Comparison of ENCODE assay signal across 1 cellular context in the genomic region with DNA sequence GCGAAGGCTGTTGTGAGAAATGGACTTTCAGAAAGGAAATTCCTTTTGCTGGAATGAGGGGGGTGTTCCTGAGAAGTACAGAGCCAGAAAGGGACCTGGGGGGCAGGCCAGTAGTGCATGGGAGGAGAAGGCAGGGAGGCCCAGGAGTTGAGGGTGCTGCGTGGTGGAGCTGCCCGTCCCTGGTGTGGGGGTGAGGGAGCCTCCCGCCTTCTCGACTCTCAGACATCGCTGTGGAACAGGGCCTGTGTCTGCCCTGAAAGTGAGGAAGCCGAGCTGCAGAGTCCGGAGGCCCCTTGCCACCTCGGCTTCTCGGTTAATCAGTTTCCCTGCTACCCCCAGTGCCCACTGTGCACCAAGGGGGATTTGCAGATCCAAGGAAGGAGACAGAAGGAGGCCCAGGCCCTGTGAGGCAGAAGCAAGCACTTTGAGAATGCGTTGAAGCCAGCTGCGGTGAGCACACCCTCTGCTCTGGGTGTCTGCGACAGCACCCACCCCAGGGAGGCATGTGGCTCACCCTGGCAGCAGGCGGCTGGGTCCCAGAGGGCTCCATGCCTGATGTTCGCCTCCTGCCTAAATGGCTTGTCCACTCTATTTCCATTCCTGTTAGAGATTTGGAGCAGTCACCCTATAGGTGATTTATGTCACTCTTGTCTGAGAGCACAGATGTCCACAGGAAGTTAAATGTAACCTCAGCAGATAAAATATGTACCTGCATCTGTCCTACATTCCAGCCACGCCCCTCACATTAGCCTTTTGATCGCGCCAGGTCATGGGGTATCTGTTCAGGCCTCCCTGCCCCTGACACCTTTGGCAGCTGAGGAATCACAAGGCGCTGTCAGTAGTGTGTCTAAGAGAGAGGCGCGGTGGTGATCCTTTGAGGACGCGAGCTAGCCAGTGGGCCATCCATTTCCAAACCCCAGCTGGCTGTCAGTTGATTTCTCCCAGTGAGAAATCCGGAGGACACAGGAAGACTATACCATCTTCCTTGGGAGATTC.
TF ChIP-seq lines count a peak whose summit lies in the region.

No MANE protein-coding gene starts in this region.

TF ChIP-seq in K562, 482 proteins besides CTCF, POLR2A, EP300 and RAD21 (continued from another document and continues in another):
- TF ChIP-seq, protein P1, sequence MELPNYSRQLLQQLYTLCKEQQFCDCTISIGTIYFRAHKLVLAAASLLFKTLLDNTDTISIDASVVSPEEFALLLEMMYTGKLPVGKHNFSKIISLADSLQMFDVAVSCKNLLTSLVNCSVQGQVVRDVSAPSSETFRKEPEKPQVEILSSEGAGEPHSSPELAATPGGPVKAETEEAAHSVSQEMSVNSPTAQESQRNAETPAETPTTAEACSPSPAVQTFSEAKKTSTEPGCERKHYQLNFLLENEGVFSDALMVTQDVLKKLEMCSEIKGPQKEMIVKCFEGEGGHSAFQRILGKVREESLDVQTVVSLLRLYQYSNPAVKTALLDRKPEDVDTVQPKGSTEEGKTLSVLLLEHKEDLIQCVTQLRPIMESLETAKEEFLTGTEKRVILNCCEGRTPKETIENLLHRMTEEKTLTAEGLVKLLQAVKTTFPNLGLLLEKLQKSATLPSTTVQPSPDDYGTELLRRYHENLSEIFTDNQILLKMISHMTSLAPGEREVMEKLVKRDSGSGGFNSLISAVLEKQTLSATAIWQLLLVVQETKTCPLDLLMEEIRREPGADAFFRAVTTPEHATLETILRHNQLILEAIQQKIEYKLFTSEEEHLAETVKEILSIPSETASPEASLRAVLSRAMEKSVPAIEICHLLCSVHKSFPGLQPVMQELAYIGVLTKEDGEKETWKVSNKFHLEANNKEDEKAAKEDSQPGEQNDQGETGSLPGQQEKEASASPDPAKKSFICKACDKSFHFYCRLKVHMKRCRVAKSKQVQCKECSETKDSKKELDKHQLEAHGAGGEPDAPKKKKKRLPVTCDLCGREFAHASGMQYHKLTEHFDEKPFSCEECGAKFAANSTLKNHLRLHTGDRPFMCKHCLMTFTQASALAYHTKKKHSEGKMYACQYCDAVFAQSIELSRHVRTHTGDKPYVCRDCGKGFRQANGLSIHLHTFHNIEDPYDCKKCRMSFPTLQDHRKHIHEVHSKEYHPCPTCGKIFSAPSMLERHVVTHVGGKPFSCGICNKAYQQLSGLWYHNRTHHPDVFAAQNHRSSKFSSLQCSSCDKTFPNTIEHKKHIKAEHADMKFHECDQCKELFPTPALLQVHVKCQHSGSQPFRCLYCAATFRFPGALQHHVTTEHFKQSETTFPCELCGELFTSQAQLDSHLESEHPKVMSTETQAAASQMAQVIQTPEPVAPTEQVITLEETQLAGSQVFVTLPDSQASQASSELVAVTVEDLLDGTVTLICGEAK (IDR thresholded peaks at IDR 0.05), result peak; percentile 12; the same call in 1 of the 2 replicates
- TF ChIP-seq, protein P1 (CRISPR knock-in tag; IDR thresholded peaks at IDR 0.05), result no peak
- TF ChIP-seq ZNF133 (CRISPR knock-in tag; IDR thresholded peaks at IDR 0.05) (no peak), CREB1 (IDR thresholded peaks at IDR 0.05) (peak; percentile 22; the same call in 1 of the 2 replicates), CREB1 (CRISPR knock-in tag; IDR thresholded peaks at IDR 0.05) (no peak), RBBP5 (IDR thresholded peaks at IDR 0.05; ENCODE audit: borderline replicate concordance, insufficient read depth, low read length, poor library complexity, severe bottlenecking) (peak; percentile 52), CEBPG (CRISPR knock-in tag; IDR thresholded peaks at IDR 0.05) (no peak), CEBPG (tag; conservative IDR thresholded peaks at IDR 0.05 in 1 of 2, IDR thresholded peaks at IDR 0.05 in 1 of 2) (no peak), RBM34 (IDR thresholded peaks at IDR 0.05; ENCODE audit: borderline replicate concordance, insufficient read depth, low read length) (no peak), ZNF253 (CRISPR knock-in tag; conservative IDR thresholded peaks at IDR 0.05) (no peak), IFI16 (CRISPR knock-in tag; IDR thresholded peaks at IDR 0.05) (no peak), ZBTB17 (CRISPR knock-in tag; IDR thresholded peaks at IDR 0.05) (no peak), CBFB (CRISPR knock-in tag; IDR thresholded peaks at IDR 0.05) (peak; percentile 73; the same call in 1 of the 2 replicates), NFATC3 (IDR thresholded peaks at IDR 0.05) (no peak), CHD2 (IDR thresholded peaks at IDR 0.05; ENCODE audit: low read depth, low read length) (no peak), HCFC1 (IDR thresholded peaks at IDR 0.05; ENCODE audit: low read depth, low read length) (no peak), GATAD2B (IDR thresholded peaks at IDR 0.05; ENCODE audit: borderline replicate concordance) (no peak), PHF21A (IDR thresholded peaks at IDR 0.05; ENCODE audit: borderline replicate concordance, low read depth) (no peak), YBX1 (IDR thresholded peaks at IDR 0.05) (no peak), ATF1 (CRISPR knock-in tag; IDR thresholded peaks at IDR 0.05) (no peak), ATF1 (tag; IDR thresholded peaks at IDR 0.05) (no peak), POLR2G (IDR thresholded peaks at IDR 0.05; ENCODE audit: low read depth, low read length) (peak; percentile 52)
- TF ChIP-seq, protein P2, sequence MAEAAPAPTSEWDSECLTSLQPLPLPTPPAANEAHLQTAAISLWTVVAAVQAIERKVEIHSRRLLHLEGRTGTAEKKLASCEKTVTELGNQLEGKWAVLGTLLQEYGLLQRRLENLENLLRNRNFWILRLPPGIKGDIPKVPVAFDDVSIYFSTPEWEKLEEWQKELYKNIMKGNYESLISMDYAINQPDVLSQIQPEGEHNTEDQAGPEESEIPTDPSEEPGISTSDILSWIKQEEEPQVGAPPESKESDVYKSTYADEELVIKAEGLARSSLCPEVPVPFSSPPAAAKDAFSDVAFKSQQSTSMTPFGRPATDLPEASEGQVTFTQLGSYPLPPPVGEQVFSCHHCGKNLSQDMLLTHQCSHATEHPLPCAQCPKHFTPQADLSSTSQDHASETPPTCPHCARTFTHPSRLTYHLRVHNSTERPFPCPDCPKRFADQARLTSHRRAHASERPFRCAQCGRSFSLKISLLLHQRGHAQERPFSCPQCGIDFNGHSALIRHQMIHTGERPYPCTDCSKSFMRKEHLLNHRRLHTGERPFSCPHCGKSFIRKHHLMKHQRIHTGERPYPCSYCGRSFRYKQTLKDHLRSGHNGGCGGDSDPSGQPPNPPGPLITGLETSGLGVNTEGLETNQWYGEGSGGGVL (CRISPR knock-in tag; IDR thresholded peaks at IDR 0.05), result no peak
- TF ChIP-seq, protein P3, sequence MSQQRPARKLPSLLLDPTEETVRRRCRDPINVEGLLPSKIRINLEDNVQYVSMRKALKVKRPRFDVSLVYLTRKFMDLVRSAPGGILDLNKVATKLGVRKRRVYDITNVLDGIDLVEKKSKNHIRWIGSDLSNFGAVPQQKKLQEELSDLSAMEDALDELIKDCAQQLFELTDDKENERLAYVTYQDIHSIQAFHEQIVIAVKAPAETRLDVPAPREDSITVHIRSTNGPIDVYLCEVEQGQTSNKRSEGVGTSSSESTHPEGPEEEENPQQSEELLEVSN (IDR thresholded peaks at IDR 0.05; ENCODE audit: borderline replicate concordance in 1 of 2, extremely low read depth in 1 of 2, insufficient read depth in 1 of 2, insufficient read length in 1 of 2, low read depth in 1 of 2, low read length in 1 of 2, poor library complexity in 1 of 2, severe bottlenecking in 1 of 2), result peak in 1 of 2 experiments; percentile 5
- TF ChIP-seq, protein P4, sequence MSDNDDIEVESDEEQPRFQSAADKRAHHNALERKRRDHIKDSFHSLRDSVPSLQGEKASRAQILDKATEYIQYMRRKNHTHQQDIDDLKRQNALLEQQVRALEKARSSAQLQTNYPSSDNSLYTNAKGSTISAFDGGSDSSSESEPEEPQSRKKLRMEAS (CRISPR knock-in tag; IDR thresholded peaks at IDR 0.05), result no peak
- TF ChIP-seq, protein P5, sequence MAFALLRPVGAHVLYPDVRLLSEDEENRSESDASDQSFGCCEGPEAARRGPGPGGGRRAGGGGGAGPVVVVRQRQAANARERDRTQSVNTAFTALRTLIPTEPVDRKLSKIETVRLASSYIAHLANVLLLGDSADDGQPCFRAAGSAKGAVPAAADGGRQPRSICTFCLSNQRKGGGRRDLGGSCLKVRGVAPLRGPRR (CRISPR knock-in tag; IDR thresholded peaks at IDR 0.05), result no peak
- TF ChIP-seq, protein P6, sequence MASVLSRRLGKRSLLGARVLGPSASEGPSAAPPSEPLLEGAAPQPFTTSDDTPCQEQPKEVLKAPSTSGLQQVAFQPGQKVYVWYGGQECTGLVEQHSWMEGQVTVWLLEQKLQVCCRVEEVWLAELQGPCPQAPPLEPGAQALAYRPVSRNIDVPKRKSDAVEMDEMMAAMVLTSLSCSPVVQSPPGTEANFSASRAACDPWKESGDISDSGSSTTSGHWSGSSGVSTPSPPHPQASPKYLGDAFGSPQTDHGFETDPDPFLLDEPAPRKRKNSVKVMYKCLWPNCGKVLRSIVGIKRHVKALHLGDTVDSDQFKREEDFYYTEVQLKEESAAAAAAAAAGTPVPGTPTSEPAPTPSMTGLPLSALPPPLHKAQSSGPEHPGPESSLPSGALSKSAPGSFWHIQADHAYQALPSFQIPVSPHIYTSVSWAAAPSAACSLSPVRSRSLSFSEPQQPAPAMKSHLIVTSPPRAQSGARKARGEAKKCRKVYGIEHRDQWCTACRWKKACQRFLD (CRISPR knock-in tag; IDR thresholded peaks at IDR 0.05), result no peak; the same call in 1 of the 2 replicates
- TF ChIP-seq, protein P7, sequence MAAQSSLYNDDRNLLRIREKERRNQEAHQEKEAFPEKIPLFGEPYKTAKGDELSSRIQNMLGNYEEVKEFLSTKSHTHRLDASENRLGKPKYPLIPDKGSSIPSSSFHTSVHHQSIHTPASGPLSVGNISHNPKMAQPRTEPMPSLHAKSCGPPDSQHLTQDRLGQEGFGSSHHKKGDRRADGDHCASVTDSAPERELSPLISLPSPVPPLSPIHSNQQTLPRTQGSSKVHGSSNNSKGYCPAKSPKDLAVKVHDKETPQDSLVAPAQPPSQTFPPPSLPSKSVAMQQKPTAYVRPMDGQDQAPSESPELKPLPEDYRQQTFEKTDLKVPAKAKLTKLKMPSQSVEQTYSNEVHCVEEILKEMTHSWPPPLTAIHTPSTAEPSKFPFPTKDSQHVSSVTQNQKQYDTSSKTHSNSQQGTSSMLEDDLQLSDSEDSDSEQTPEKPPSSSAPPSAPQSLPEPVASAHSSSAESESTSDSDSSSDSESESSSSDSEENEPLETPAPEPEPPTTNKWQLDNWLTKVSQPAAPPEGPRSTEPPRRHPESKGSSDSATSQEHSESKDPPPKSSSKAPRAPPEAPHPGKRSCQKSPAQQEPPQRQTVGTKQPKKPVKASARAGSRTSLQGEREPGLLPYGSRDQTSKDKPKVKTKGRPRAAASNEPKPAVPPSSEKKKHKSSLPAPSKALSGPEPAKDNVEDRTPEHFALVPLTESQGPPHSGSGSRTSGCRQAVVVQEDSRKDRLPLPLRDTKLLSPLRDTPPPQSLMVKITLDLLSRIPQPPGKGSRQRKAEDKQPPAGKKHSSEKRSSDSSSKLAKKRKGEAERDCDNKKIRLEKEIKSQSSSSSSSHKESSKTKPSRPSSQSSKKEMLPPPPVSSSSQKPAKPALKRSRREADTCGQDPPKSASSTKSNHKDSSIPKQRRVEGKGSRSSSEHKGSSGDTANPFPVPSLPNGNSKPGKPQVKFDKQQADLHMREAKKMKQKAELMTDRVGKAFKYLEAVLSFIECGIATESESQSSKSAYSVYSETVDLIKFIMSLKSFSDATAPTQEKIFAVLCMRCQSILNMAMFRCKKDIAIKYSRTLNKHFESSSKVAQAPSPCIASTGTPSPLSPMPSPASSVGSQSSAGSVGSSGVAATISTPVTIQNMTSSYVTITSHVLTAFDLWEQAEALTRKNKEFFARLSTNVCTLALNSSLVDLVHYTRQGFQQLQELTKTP (IDR thresholded peaks at IDR 0.05; ENCODE audit: low read depth in 1 of 2, partially characterized antibody in 2 of 2), result no peak
- TF ChIP-seq, protein P8, sequence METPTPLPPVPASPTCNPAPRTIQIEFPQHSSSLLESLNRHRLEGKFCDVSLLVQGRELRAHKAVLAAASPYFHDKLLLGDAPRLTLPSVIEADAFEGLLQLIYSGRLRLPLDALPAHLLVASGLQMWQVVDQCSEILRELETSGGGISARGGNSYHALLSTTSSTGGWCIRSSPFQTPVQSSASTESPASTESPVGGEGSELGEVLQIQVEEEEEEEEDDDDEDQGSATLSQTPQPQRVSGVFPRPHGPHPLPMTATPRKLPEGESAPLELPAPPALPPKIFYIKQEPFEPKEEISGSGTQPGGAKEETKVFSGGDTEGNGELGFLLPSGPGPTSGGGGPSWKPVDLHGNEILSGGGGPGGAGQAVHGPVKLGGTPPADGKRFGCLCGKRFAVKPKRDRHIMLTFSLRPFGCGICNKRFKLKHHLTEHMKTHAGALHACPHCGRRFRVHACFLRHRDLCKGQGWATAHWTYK (CRISPR knock-in tag; IDR thresholded peaks at IDR 0.05), result no peak
- TF ChIP-seq, protein P9, sequence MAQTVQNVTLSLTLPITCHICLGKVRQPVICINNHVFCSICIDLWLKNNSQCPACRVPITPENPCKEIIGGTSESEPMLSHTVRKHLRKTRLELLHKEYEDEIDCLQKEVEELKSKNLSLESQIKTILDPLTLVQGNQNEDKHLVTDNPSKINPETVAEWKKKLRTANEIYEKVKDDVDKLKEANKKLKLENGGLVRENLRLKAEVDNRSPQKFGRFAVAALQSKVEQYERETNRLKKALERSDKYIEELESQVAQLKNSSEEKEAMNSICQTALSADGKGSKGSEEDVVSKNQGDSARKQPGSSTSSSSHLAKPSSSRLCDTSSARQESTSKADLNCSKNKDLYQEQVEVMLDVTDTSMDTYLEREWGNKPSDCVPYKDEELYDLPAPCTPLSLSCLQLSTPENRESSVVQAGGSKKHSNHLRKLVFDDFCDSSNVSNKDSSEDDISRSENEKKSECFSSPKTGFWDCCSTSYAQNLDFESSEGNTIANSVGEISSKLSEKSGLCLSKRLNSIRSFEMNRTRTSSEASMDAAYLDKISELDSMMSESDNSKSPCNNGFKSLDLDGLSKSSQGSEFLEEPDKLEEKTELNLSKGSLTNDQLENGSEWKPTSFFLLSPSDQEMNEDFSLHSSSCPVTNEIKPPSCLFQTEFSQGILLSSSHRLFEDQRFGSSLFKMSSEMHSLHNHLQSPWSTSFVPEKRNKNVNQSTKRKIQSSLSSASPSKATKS (CRISPR knock-in tag; IDR thresholded peaks at IDR 0.05), result no peak
